Comparison of ENCODE assay signal across 27 cellular contexts in genomic region chr1:85857991-85858390, GRCh38.
"Had no signal": no experiment of that assay in that cellular context is flagged by ENCODE, and none has a peak within 500 bp of the region (broad histone marks: within the 10 kb centered on the region; RNA-seq: fewer than 3 reads in every experiment).

No MANE protein-coding gene starts in this region.

- H3K36me3 ChIP-seq: adrenal gland, cardiac muscle cell had no signal

- DNase-seq: activated B cell treated with CpG ODN at 0.5 μM for 24 hours; activated CD4-positive, alpha-beta memory T cell treated with anti-CD3 and anti-CD28 coated beads for 36 hours; activated CD4-positive, alpha-beta T cell treated with anti-CD3 and anti-CD28 coated beads for 4 hours; activated CD4-positive, alpha-beta T cell treated with anti-CD3 and anti-CD28 coated beads, Interleukin-2, amount 10 ng/mL, durations not matched to agents 24 days and 14 days; activated CD4-positive, alpha-beta T cell treated with anti-CD3 and anti-CD28 coated beads, Interleukin-2, amount 50 U/mL, for 1 hour; activated CD4-positive, alpha-beta T cell treated with anti-CD3 and anti-CD28 coated beads, Interleukin-2, amount 50 U/mL, for 4 hours; activated CD4-positive, CD25-positive, alpha-beta regulatory T cell treated with anti-CD3 and anti-CD28 coated beads, Interleukin-2, amount 50 U/mL, for 72 hours; activated CD8-positive, alpha-beta memory T cell treated with anti-CD3 and anti-CD28 coated beads, Interleukin-2, amount 50 U/mL, for 4 hours; activated CD8-positive, alpha-beta T cell treated with anti-CD3 and anti-CD28 coated beads for 36 hours; activated effector memory CD4-positive, alpha-beta T cell treated with anti-CD3 and anti-CD28 coated beads, Interleukin-2, amount 50 U/mL, for 16 hours; activated gamma-delta T cell treated with Interleukin-2 at 50 U/mL for 16 hours; activated naive CD4-positive, alpha-beta T cell; activated naive CD4-positive, alpha-beta T cell treated with anti-CD3 and anti-CD28 coated beads for 36 hours; activated naive CD4-positive, alpha-beta T cell treated with anti-CD3 and anti-CD28 coated beads, Interleukin-2, amount 50 U/mL, for 16 hours; activated naive CD8-positive, alpha-beta T cell treated with anti-CD3 and anti-CD28 coated beads for 36 hours; activated T-cell treated with anti-CD3 and anti-CD28 coated beads for 4 hours; activated T-cell treated with anti-CD3 and anti-CD28 coated beads, Interleukin-2, amount 50 U/mL, for 1 hour; activated T-cell treated with anti-CD3 and anti-CD28 coated beads, Interleukin-2, amount 50 U/mL, for 4 hours; activated T-cell treated with anti-CD3 and anti-CD28 coated beads, Interleukin-2, amount 50 U/mL, for 72 hours; adrenal gland; amniotic stem cell; aorta; caudate nucleus; T-helper 2 cell; T-helper 9 cell had no signal

- H3K27ac ChIP-seq: adrenal gland, cardiac muscle cell, VCaP had no signal

- H3K27me3 ChIP-seq: adrenal gland, cardiac muscle cell had no signal

- H3K4me3 ChIP-seq: adrenal gland, cardiac muscle cell had no signal

- H3K9me3 ChIP-seq: adrenal gland had no signal

- H3K4me1 ChIP-seq: adrenal gland had no signal
